In genomic region chr11:128599729-128600128, GRCh38 we compare ENCODE assay signal across 22 cellular contexts. TPM values are rescaled to one million over a fixed set of nuclear protein-coding genes. Genes with fewer than 3 reads are reported as not detected.
DNase-seq lines count a peak whose midpoint lies in the region; ATAC-seq and TF ChIP-seq lines count a peak whose summit lies in the region.
"Had no signal": no experiment of that assay in that cellular context is flagged by ENCODE, and none has a peak within 500 bp of the region (broad histone marks: within the 10 kb centered on the region; RNA-seq: fewer than 3 reads in every experiment).

No MANE protein-coding gene starts in this region.

- H2AK9ac ChIP-seq in IMR-90 (replicated peaks; ENCODE audit: low read depth, low read length, poor library complexity), result no peak overlapping the region

- TF ChIP-seq CTCF in IMR-90 (conservative IDR thresholded peaks at IDR 0.05; ENCODE audit: low read depth, low read length) (no peak), brain microvascular endothelial cell (IDR thresholded peaks at IDR 0.05; ENCODE audit: low read depth, low read length, missing control alignments) (no peak)

- no peak overlapping the region for H3K9ac ChIP-seq in IMR-90 (ENCODE audit: low read depth, low read length)

- H2AFZ ChIP-seq in IMR-90 (replicated peaks; ENCODE audit: low read length, poor library complexity), result no peak overlapping the region
- H2AFZ ChIP-seq: PC-9 had no signal

- no peak overlapping the region for H3K4ac ChIP-seq in IMR-90 (ENCODE audit: low read depth, low read length)

- H3K4me3 ChIP-seq in IMR-90 (ENCODE audit: insufficient read depth, low read depth, low read length) (no peak overlapping the region), brain microvascular endothelial cell (ENCODE audit: low read depth, low read length) (no peak overlapping the region)
- H3K4me3 ChIP-seq: breast epithelium, MG63, PC-9 had no signal

- H4K20me1 ChIP-seq in IMR-90 (ENCODE audit: insufficient read depth, low read length), result no peaks in the 10 kb centered on the region

- H4K8ac ChIP-seq in IMR-90 (ENCODE audit: low read depth in 2 of 2, low read length in 2 of 2), result no peak overlapping the region

- CTCF ChIA-PET in IMR-90 (lab: Yijun Ruan, JAX), result no interaction called here

- H2BK120ac ChIP-seq in IMR-90 (ENCODE audit: low read depth, low read length), result no peak overlapping the region

- no peak overlapping the region for H3K4me3 Mint-ChIP-seq in activated T-cell treated with anti-CD3 and anti-CD28 coated beads, Interleukin-2, amount 50 U/mL, for 4 hours
- no peak overlapping the region for H3K4me3 Mint-ChIP-seq in stimulated activated effector memory CD8-positive, alpha-beta T cell treated with anti-CD3 and anti-CD28 coated beads, Interleukin-12 subunit alpha, Interleukin-12 subunit beta, amount 100 ng/mL, for 72 hours
- H3K4me3 Mint-ChIP-seq: activated naive CD8-positive, alpha-beta T cell; CD4-positive, CD25-positive, alpha-beta regulatory T cell; dendritic cell treated with granulocyte-macrophage colony-stimulating factor and Interleukin-4, amounts not matched to agents 40 ng/mL and 50 ng/mL, for 4 days; nephron progenitor cell had no signal

- no peak overlapping the region for H2BK15ac ChIP-seq in IMR-90 (ENCODE audit: low read depth, low read length)

- no peak overlapping the region for H4K5ac ChIP-seq in IMR-90 (ENCODE audit: low read depth, low read length)

- H3K56ac ChIP-seq in IMR-90 (ENCODE audit: extremely low read depth, insufficient read depth, low read length), result no peak overlapping the region

- TF ChIP-seq RAD21 in IMR-90 (IDR thresholded peaks at IDR 0.05; ENCODE audit: low read length), result no peak

- no TSS peak for BruUV-seq in IMR-90 (replicated peaks; lab: Mats Ljungman, UMichigan)

- H3K27ac ChIP-seq in IMR-90 (ENCODE audit: insufficient read depth, low read length) (no peak overlapping the region), brain microvascular endothelial cell (no peak overlapping the region)
- H3K27ac ChIP-seq: breast epithelium, PC-9 had no signal

- H4K91ac ChIP-seq in IMR-90 (ENCODE audit: insufficient read depth, low read depth, low read length), result no peak overlapping the region

- no peaks in the 10 kb centered on the region for H3K9me1 ChIP-seq in IMR-90 (ENCODE audit: insufficient read depth, low read length)

- no peak overlapping the region for H2BK5ac ChIP-seq in IMR-90 (ENCODE audit: low read depth, low read length, poor library complexity, severe bottlenecking)

- no peaks in the 10 kb centered on the region for H3K9me3 Mint-ChIP-seq in activated T-cell treated with anti-CD3 and anti-CD28 coated beads, Interleukin-2, amount 50 U/mL, for 4 hours
- H3K9me3 Mint-ChIP-seq in stimulated activated effector memory CD8-positive, alpha-beta T cell treated with anti-CD3 and anti-CD28 coated beads, Interleukin-12 subunit alpha, Interleukin-12 subunit beta, amount 100 ng/mL, for 72 hours, result no peaks in the 10 kb centered on the region
- H3K9me3 Mint-ChIP-seq: dendritic cell treated with granulocyte-macrophage colony-stimulating factor and Interleukin-4, amounts not matched to agents 40 ng/mL and 50 ng/mL, for 4 days; nephron progenitor cell had no signal

- no peak overlapping the region; the same call in 1 of the 2 replicates for H3K4me2 ChIP-seq in IMR-90 (ENCODE audit: low read depth, low read length)
- H3K4me2 ChIP-seq: PC-9 had no signal

- H3K27me3 ChIP-seq in IMR-90 (ENCODE audit: control insufficient read depth, insufficient read depth, low read length) (peaks cover 2% of the 10 kb centered on the region; the same call in 1 of the 2 replicates), brain microvascular endothelial cell (replicated peaks) (no peaks in the 10 kb centered on the region)
- H3K27me3 ChIP-seq: breast epithelium, MG63 had no signal

- no peaks in the 10 kb centered on the region for H3K27me3 Mint-ChIP-seq in activated T-cell treated with anti-CD3 and anti-CD28 coated beads, Interleukin-2, amount 50 U/mL, for 4 hours (ENCODE audit: low read depth)
- H3K27me3 Mint-ChIP-seq: activated naive CD8-positive, alpha-beta T cell; CD4-positive, CD25-positive, alpha-beta regulatory T cell had no signal

- H3K14ac ChIP-seq in IMR-90 (replicated peaks; ENCODE audit: low read depth, low read length), result no peak overlapping the region

- H3K23ac ChIP-seq in IMR-90 (ENCODE audit: low read depth, low read length), result no peak overlapping the region

- no peaks in the 10 kb centered on the region for H3K36me3 ChIP-seq in IMR-90 (ENCODE audit: control insufficient read depth, insufficient read depth, low read length)
- H3K36me3 ChIP-seq in brain microvascular endothelial cell (replicated peaks), result no peaks in the 10 kb centered on the region
- H3K36me3 ChIP-seq: breast epithelium, MG63 had no signal

- no peak for DNase-seq in activated T-cell treated with anti-CD3 and anti-CD28 coated beads, Interleukin-2, amount 50 U/mL, for 4 hours
- DNase-seq in activated T-cell treated with anti-CD3 and anti-CD28 coated beads for 4 hours, result no peak
- DNase-seq in IMR-90, result peak; percentile 91
- peak; percentile 66 for DNase-seq in brain microvascular endothelial cell
- no peak for DNase-seq in stimulated activated effector memory CD8-positive, alpha-beta T cell treated with anti-CD3 and anti-CD28 coated beads, Interleukin-12 subunit alpha, Interleukin-12 subunit beta, amount 100 ng/mL, for 72 hours (ENCODE audit: low spot score in 2 of 2)
- DNase-seq in activated CD8-positive, alpha-beta memory T cell treated with anti-CD3 and anti-CD28 coated beads, Interleukin-2, amount 50 U/mL, for 4 hours, result no peak
- DNase-seq in islet precursor cell, result no peak
- DNase-seq in NCI-H1417 (lab: John Stamatoyannopoulos, UW), result no peak
- DNase-seq: activated CD4-positive, CD25-positive, alpha-beta regulatory T cell; CD4-positive, CD25-positive, alpha-beta regulatory T cell; DMS153; MG63; NCI-H1694; NCI-H2227 treated with DMSO at 0.1 percent for 48 hours; NCI-H774; nephron progenitor cell; PC-9; stimulated activated CD4-positive, alpha-beta T cell treated with anti-CD3 and anti-CD28 coated beads, Interleukin-2, amount 100 ng/mL, for 24 hours had no signal

- in situ Hi-C loops in IMR-90 (cut with MboI; ENCODE audit: low sequenced_read_pairs) (no loop called here), brain microvascular endothelial cell (cut with HindIII; ENCODE audit: low pct_ligation_motif_present, low sequenced_read_pairs) (no loop called here)

- peak overlapping the region; percentile 33 for H3K27ac Mint-ChIP-seq in stimulated activated effector memory CD8-positive, alpha-beta T cell treated with anti-CD3 and anti-CD28 coated beads, Interleukin-12 subunit alpha, Interleukin-12 subunit beta, amount 100 ng/mL, for 72 hours
- H3K27ac Mint-ChIP-seq: dendritic cell treated with granulocyte-macrophage colony-stimulating factor and Interleukin-4, amounts not matched to agents 40 ng/mL and 50 ng/mL, for 4 days; nephron progenitor cell; progenitor cell of endocrine pancreas had no signal

- no peak overlapping the region for H2BK20ac ChIP-seq in IMR-90 (ENCODE audit: low read depth, low read length)

- H3K79me1 ChIP-seq in IMR-90 (ENCODE audit: low read depth in 1 of 2, low read length in 2 of 2), result no peaks in the 10 kb centered on the region

- intact Hi-C loops in IMR-90 (cut with micrococcal nuclease), result no loop called here

- dilution Hi-C loops in IMR-90 (cut with HindIII; ENCODE audit: low sequenced_read_pairs, unreplicated experiment), result no loop called here

- H3K36me3 Mint-ChIP-seq in activated T-cell treated with anti-CD3 and anti-CD28 coated beads, Interleukin-2, amount 50 U/mL, for 4 hours (ENCODE audit: insufficient read depth), result no peaks in the 10 kb centered on the region
- H3K36me3 Mint-ChIP-seq in stimulated activated effector memory CD8-positive, alpha-beta T cell treated with anti-CD3 and anti-CD28 coated beads, Interleukin-12 subunit alpha, Interleukin-12 subunit beta, amount 100 ng/mL, for 72 hours, result no peaks in the 10 kb centered on the region
- H3K36me3 Mint-ChIP-seq: activated naive CD8-positive, alpha-beta T cell; CD4-positive, CD25-positive, alpha-beta regulatory T cell had no signal

- no peak overlapping the region for H2AK5ac ChIP-seq in IMR-90 (ENCODE audit: low read depth, low read length)

- peak; percentile 72 to 82 for ATAC-seq in activated T-cell treated with anti-CD3 and anti-CD28 coated beads, Interleukin-2, amount 50 U/mL, for 4 hours
- ATAC-seq in IMR-90 (ENCODE audit: low read depth), result peak; percentile 72
- ATAC-seq in stimulated activated effector memory CD8-positive, alpha-beta T cell treated with anti-CD3 and anti-CD28 coated beads, Interleukin-12 subunit alpha, Interleukin-12 subunit beta, amount 100 ng/mL, for 72 hours, result peak; percentile 93

- no peak overlapping the region for H3K18ac ChIP-seq in IMR-90 (ENCODE audit: low read depth, low read length)

- no CpG with 5 or more reads among the region's 1 CpG for WGBS in IMR-90 (ENCODE audit: extremely low coverage in 2 of 2, insufficient read length in 1 of 2), 2 experiments

- H3K4me1 ChIP-seq in IMR-90 (ENCODE audit: control insufficient read depth, insufficient read depth, low read length), result peaks cover 2% of the 10 kb centered on the region; the same call in 1 of the 2 replicates
- H3K4me1 ChIP-seq: breast epithelium had no signal

- peaks cover 47% of the 10 kb centered on the region for H3K4me1 Mint-ChIP-seq in activated T-cell treated with anti-CD3 and anti-CD28 coated beads, Interleukin-2, amount 50 U/mL, for 4 hours (ENCODE audit: low read depth)
- peaks cover 28% of the 10 kb centered on the region for H3K4me1 Mint-ChIP-seq in stimulated activated effector memory CD8-positive, alpha-beta T cell treated with anti-CD3 and anti-CD28 coated beads, Interleukin-12 subunit alpha, Interleukin-12 subunit beta, amount 100 ng/mL, for 72 hours

- no peaks in the 10 kb centered on the region for H3K9me3 ChIP-seq in IMR-90 (ENCODE audit: control insufficient read depth, insufficient read depth, low read length)
- H3K9me3 ChIP-seq: breast epithelium, MG63 had no signal

- POLR2A ChIA-PET in IMR-90 (lab: Charles Lee; ENCODE audit: unreplicated experiment), result no interaction called here

- no peak for TF ChIP-seq POLR2A in IMR-90 (IDR thresholded peaks at IDR 0.05; ENCODE audit: low read depth, low read length)

TF ChIP-seq in IMR-90, 13 proteins besides CTCF, POLR2A, EP300 and RAD21 (continues in another document):
- peak; percentile 79 for TF ChIP-seq FOS (IDR thresholded peaks at IDR 0.05; ENCODE audit: low read depth, low read length)

RNA-seq across cellular contexts. Expression of gene ETS1, which starts 12.4 kb away (rescaled TPM):
- total RNA-seq in activated T-cell treated with anti-CD3 and anti-CD28 coated beads, Interleukin-2, amount 50 U/mL, for 4 hours, result 100 to 1,000 TPM; 246 to 299 (median 258) TPM
- 56.3 and 60.3 TPM in 2 replicates for total RNA-seq in IMR-90 (2012; rRNA removed)
- polyA plus RNA-seq in IMR-90 (2012; rRNA removed), result 41.2 and 43.6 TPM in 2 replicates
- polyA plus RNA-seq in IMR-90 (2012; cell fraction: cytosol; rRNA removed), result 19.0 and 24.4 TPM in 2 replicates
- 13.4 and 42.1 TPM in 2 replicates for polyA plus RNA-seq in IMR-90 (2012; cell fraction: nucleus; rRNA removed; ENCODE audit: low replicate concordance)

Comparison
In these comparisons a context has a peak if more than half of its experiments do, and no peak if none do; other contexts are left out.
1. DNase-seq: peak in IMR-90 (single experiment) and brain microvascular endothelial cell (single experiment); none in activated T-cell treated with anti-CD3 and anti-CD28 coated beads, Interleukin-2, amount 50 U/mL, for 4 hours (single experiment), activated T-cell treated with anti-CD3 and anti-CD28 coated beads for 4 hours (single experiment), stimulated activated effector memory CD8-positive, alpha-beta T cell treated with anti-CD3 and anti-CD28 coated beads, Interleukin-12 subunit alpha, Interleukin-12 subunit beta, amount 100 ng/mL, for 72 hours (0 of 2), activated CD8-positive, alpha-beta memory T cell treated with anti-CD3 and anti-CD28 coated beads, Interleukin-2, amount 50 U/mL, for 4 hours (single experiment), islet precursor cell (single experiment) and NCI-H1417 (0 of 3).
2. Peak in every context shown above with its lines, with median percentiles within 50 percentile points of each other: ATAC-seq.